In genomic region chr20:17583126-17583525, GRCh38 we compare ENCODE assay signal across 2 cellular contexts.
A peak's percentile ranks its signal among the peaks of the same experiment; 100 is the strongest.
TF ChIP-seq lines count a peak whose summit lies in the region.

No MANE protein-coding gene starts in this region.

TF ChIP-seq in HEK293, 187 proteins besides CTCF, POLR2A, EP300 and RAD21:
- TF ChIP-seq ZNF10 (tag by site-specific recombination; IDR thresholded peaks at IDR 0.05) (peak; percentile 35; the same call in 1 of the 2 replicates), PRDM2 (tag by site-specific recombination; IDR thresholded peaks at IDR 0.05; ENCODE audit: borderline replicate concordance) (no peak), ZNF133 (tag by site-specific recombination; IDR thresholded peaks at IDR 0.05) (no peak), ZNF146 (tag by site-specific recombination; IDR thresholded peaks at IDR 0.05) (no peak)

TF ChIP-seq in H1, 55 proteins besides CTCF, POLR2A, EP300 and RAD21:
- TF ChIP-seq BCL11A (IDR thresholded peaks at IDR 0.05; ENCODE audit: low read depth in 2 of 2, low read length in 2 of 2) = no peak
- TF ChIP-seq BACH1 (IDR thresholded peaks at IDR 0.05; ENCODE audit: low read length) = peak; percentile 68
- TF ChIP-seq MAFK (IDR thresholded peaks at IDR 0.05; ENCODE audit: low read depth, low read length) = peak; percentile 43
